Comparison of ENCODE assay signal across 8 cellular contexts in the genomic region with DNA sequence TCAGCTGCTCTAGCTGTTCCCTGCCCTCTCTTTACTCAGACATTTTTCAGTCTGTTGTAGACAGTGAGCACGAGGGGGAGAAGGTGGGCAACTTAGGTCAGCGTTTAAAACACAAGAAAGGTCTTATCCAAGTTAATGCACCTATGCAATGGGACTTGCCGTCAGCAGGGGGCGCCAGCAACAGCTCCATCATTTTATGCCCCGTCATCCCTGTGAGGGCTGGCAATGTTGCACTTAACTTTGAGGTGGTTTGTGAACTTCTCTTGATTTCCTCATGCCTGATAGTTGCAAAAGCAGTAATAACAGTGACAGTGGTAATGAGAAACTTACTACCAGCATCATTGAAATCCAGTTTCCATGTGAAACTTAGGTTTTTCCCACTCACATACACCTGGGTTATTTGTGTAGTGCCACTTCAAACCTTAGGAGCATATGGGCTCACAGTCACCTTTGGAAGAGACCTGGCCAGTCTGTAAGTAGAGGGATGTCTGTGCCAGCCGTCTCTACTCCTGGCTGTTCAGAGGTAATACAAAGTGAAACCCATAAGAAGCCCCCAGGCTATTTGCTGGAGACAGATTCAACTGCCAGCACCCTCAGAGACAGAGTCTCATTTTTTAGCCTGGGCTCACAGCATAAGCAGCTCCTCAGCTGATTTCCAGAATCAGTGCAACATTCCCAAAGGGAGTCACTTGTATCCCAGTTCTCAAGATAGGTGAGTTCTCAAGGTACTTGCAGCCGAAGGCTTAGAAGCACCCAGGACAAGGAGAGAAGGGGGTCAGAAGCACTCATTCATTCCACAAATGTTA.
DNase-seq lines count a peak whose midpoint lies in the region; ATAC-seq and TF ChIP-seq lines count a peak whose summit lies in the region.

No MANE protein-coding gene starts in this region.

- DNase-seq in AG10803 (ENCODE audit: low read depth) (peak; percentile 92), NCI-H2081 treated with DMSO at 0.1 percent for 48 hours (lab: John Stamatoyannopoulos, UW) (peak; percentile 34), cardiac fibroblast (ENCODE audit: low read depth in 2 of 2) (peak; percentile 93), kidney glomerular epithelial cell (lab: John Stamatoyannopoulos, UW) (peak; percentile 83)
- peak; percentile 30 to 64 (median 55) for DNase-seq in activated CD4-positive, CD25-positive, alpha-beta regulatory T cell (lab: John Stamatoyannopoulos, UW)
- DNase-seq in stimulated activated CD4-positive, alpha-beta T cell treated with anti-CD3 and anti-CD28 coated beads, Interleukin-2, amount 100 ng/mL, for 48 hours: peak; percentile 74 to 76

- H3K4me3 ChIP-seq in AG10803 (ENCODE audit: low read length) (no peak overlapping the region), cardiac fibroblast (replicated peaks in 1 of 2; ENCODE audit: low read depth in 2 of 2, low read length in 2 of 2) (no peak overlapping the region)

- ATAC-seq in GM18861 (IDR thresholded peaks at IDR 0.05; ENCODE audit: unreplicated experiment) (peak; percentile 49), GM21737 (IDR thresholded peaks at IDR 0.05; ENCODE audit: unreplicated experiment) (no peak)

- peak; percentile 91 for TF ChIP-seq CTCF in AG10803 (conservative IDR thresholded peaks at IDR 0.05; ENCODE audit: low read length)
- peak; percentile 94 for TF ChIP-seq CTCF in cardiac fibroblast (IDR thresholded peaks at IDR 0.05; ENCODE audit: low read depth, low read length)

Comparison
In these comparisons a context has a peak if more than half of its experiments do, and no peak if none do; other contexts are left out.
1. DNase-seq: peak in every context shown above with its lines; median percentile 93 in cardiac fibroblast; 92 in AG10803; 83 in kidney glomerular epithelial cell; 75 in stimulated activated CD4-positive, alpha-beta T cell treated with anti-CD3 and anti-CD28 coated beads, Interleukin-2, amount 100 ng/mL, for 48 hours; 55 in activated CD4-positive, CD25-positive, alpha-beta regulatory T cell; 34 in NCI-H2081 treated with DMSO at 0.1 percent for 48 hours.